Comparison of ENCODE assay signal across 4 cellular contexts in genomic region chr4:16109256-16109655, GRCh38.
"Had no signal": no experiment of that assay in that cellular context is flagged by ENCODE, and none has a peak within 500 bp of the region (broad histone marks: within the 10 kb centered on the region; RNA-seq: fewer than 3 reads in every experiment).

No MANE protein-coding gene starts in this region.

- DNase-seq: H9, HCEC 1CT, IMR-90 had no signal

- H3K4me3 ChIP-seq: GM23338 had no signal
